ENCODE assay signal across 9 cellular contexts in genomic region chr11:18721576-18722292, GRCh38. TPM values are rescaled to one million over a fixed set of nuclear protein-coding genes. Genes with fewer than 3 reads are reported as not detected.
A peak's percentile ranks its signal among the peaks of the same experiment; 100 is the strongest.
DNase-seq lines count a peak whose midpoint lies in the region; ATAC-seq, FAIRE-seq and TF ChIP-seq lines count a peak whose summit lies in the region.
"Had no signal": no experiment of that assay in that cellular context is flagged by ENCODE, and none has a peak within 500 bp of the region (broad histone marks: within the 10 kb centered on the region; RNA-seq: fewer than 3 reads in every experiment).

No MANE protein-coding gene starts in this region.

- no peaks in the 10 kb centered on the region for H3K27me3 Mint-ChIP-seq in stimulated activated naive B cell treated with anti-CD40 and anti-IgM and Interleukin-4, amounts not matched to agents 10 μg/mL and 1 μg/mL and 100 μg/mL, for 72 hours

- no peak overlapping the region for H3K27ac Mint-ChIP-seq in stimulated activated naive B cell treated with anti-CD40 and anti-IgM and Interleukin-4, amounts not matched to agents 10 μg/mL and 1 μg/mL and 100 μg/mL, for 72 hours

- FAIRE-seq in H54 (lab: Jason Lieb, UNC), result no peak
- FAIRE-seq: G401.6 had no signal

- ATAC-seq in stimulated activated naive B cell treated with anti-CD40 and anti-IgM and Interleukin-4, amounts not matched to agents 10 μg/mL and 1 μg/mL and 100 μg/mL, for 72 hours (replicated peaks), result peak; percentile 83 to 84

- H3K9me3 Mint-ChIP-seq in stimulated activated naive B cell treated with anti-CD40 and anti-IgM and Interleukin-4, amounts not matched to agents 10 μg/mL and 1 μg/mL and 100 μg/mL, for 72 hours, result no peaks in the 10 kb centered on the region

- TF ChIP-seq POLR2A in H54 (IDR thresholded peaks at IDR 0.05; ENCODE audit: low read depth, low read length) (no peak), lower leg skin (IDR thresholded peaks at IDR 0.05) (no peak)

- peak; percentile 21 for DNase-seq in NCI-H1694 treated with DMSO at 0.1 percent for 48 hours (lab: John Stamatoyannopoulos, UW)
- DNase-seq in NCI-H1694 (lab: John Stamatoyannopoulos, UW), result no peak
- DNase-seq in H54 (ENCODE audit: insufficient read length, low spot score), result peak; percentile 63
- peak; percentile 56 for DNase-seq in M059J (ENCODE audit: low read depth)
- DNase-seq in choroid plexus epithelial cell (ENCODE audit: low read depth), result peak; percentile 55
- DNase-seq in lower leg skin (ENCODE audit: low spot score in 2 of 2), result peak; percentile 47 to 91
- DNase-seq in stimulated activated naive B cell treated with anti-CD40 and anti-IgM and Interleukin-4, amounts not matched to agents 10 μg/mL and 1 μg/mL and 100 μg/mL, for 72 hours, result peak; percentile 34

- intact Hi-C loops in lower leg skin (cut with DNase I; ENCODE audit: low total_unique reads), result no loop called here

- H3K4me1 Mint-ChIP-seq in stimulated activated naive B cell treated with anti-CD40 and anti-IgM and Interleukin-4, amounts not matched to agents 10 μg/mL and 1 μg/mL and 100 μg/mL, for 72 hours, result peaks cover 1 to 21% of the 10 kb centered on the region in 2 donors

- 4 to 5% methylated on average over 19 to 28 of the region's 35 CpGs for WGBS in lower leg skin, 2 donors

- H3K4me3 Mint-ChIP-seq in stimulated activated naive B cell treated with anti-CD40 and anti-IgM and Interleukin-4, amounts not matched to agents 10 μg/mL and 1 μg/mL and 100 μg/mL, for 72 hours, result peak overlapping the region; percentile 85 to 90

- no peaks in the 10 kb centered on the region for H3K36me3 Mint-ChIP-seq in stimulated activated naive B cell treated with anti-CD40 and anti-IgM and Interleukin-4, amounts not matched to agents 10 μg/mL and 1 μg/mL and 100 μg/mL, for 72 hours

- TF ChIP-seq CTCF in WI38 (IDR thresholded peaks at IDR 0.05; ENCODE audit: low read depth, low read length), result peak; percentile 77
- peak; percentile 83 for TF ChIP-seq CTCF in choroid plexus epithelial cell (conservative IDR thresholded peaks at IDR 0.05; ENCODE audit: low read depth, low read length)
- peak in 1 of 3 donors; percentile 35 for TF ChIP-seq CTCF in lower leg skin (IDR thresholded peaks at IDR 0.05)

- peak overlapping the region; percentile 54 for H3K4me3 ChIP-seq in WI38 (ENCODE audit: low read depth, low read length)
- peak overlapping the region; percentile 61 for H3K4me3 ChIP-seq in choroid plexus epithelial cell (ENCODE audit: low read depth, low read length)
- H3K4me3 ChIP-seq in lower leg skin (ENCODE audit: low read depth, poor library complexity, severe bottlenecking), result peak overlapping the region; percentile 39

RNA-seq across cellular contexts. Expression of gene IGSF22, which starts 4.3 kb away (rescaled TPM):
- total RNA-seq in M059J (2014; rRNA removed; shearing (Covaris generic)), result not detected in 2 replicates
- total RNA-seq in lower leg skin, result under 1 TPM in 3 of 4 donors, not detected in 1; 0.15 to 0.68 (median 0.34) TPM

RNA-seq across cellular contexts. Expression of gene TMEM86A, which starts 23.2 kb away (rescaled TPM):
- total RNA-seq in M059J (2014; rRNA removed; shearing (Covaris generic)), result 0.94 and 1.1 TPM in 2 replicates
- total RNA-seq in lower leg skin, result 10 to 100 TPM; 37.6 to 96.2 (median 52.8) TPM

Comparison
In these comparisons a context has a peak if more than half of its experiments do, and no peak if none do; other contexts are left out.
1. RNA of gene TMEM86A, which starts 23.2 kb away (total RNA-seq): 37.6 to 96.2 TPM in lower leg skin; 0.94 to 1.1 TPM in M059J; every median in the first group is over 10 times any median in the second.
2. Peak in every context shown above with its lines, with median percentiles within 50 percentile points of each other: H3K4me3 ChIP-seq.